Comparison of ENCODE assay signal across 9 cellular contexts in genomic region chr1:79777481-79778219, GRCh38.
A peak's percentile ranks its signal among the peaks of the same experiment; 100 is the strongest.
DNase-seq lines count a peak whose midpoint lies in the region; ATAC-seq and TF ChIP-seq lines count a peak whose summit lies in the region.
"Had no signal": no experiment of that assay in that cellular context is flagged by ENCODE, and none has a peak within 500 bp of the region (broad histone marks: within the 10 kb centered on the region; RNA-seq: fewer than 3 reads in every experiment).

No MANE protein-coding gene starts in this region.

- H3K9me3 ChIP-seq in gastroesophageal sphincter, result no peaks in the 10 kb centered on the region

- CTCF ChIA-PET in activated naive CD4-positive, alpha-beta T cell treated with anti-CD3 and anti-CD28 coated beads for 36 hours (lab: Charles Lee), result no interaction called here
- CTCF ChIA-PET in MCF 10A (lab: Yijun Ruan, JAX), result no interaction called here

- no peaks in the 10 kb centered on the region for H3K4me1 Mint-ChIP-seq in activated naive CD4-positive, alpha-beta T cell treated with anti-CD3 and anti-CD28 coated beads for 36 hours (ENCODE audit: low read depth)
- no peaks in the 10 kb centered on the region for H3K4me1 Mint-ChIP-seq in MCF 10A (ENCODE audit: insufficient read depth, unreplicated experiment)

- no peaks in the 10 kb centered on the region for H3K4me1 ChIP-seq in gastroesophageal sphincter

- no peak overlapping the region for H3K4me3 Mint-ChIP-seq in activated naive CD4-positive, alpha-beta T cell treated with anti-CD3 and anti-CD28 coated beads for 36 hours
- H3K4me3 Mint-ChIP-seq in MCF 10A (ENCODE audit: unreplicated experiment), result no peak overlapping the region
- H3K4me3 Mint-ChIP-seq: activated T-helper 1 cell treated with anti-CD3 and anti-CD28 coated beads, Interleukin-12 subunit alpha, Interleukin-12 subunit beta, Interleukin-2, Interleukin-4 antibody, amounts not matched to agents 30 ng/mL and 10 ng/mL and 1 ng/mL, durations not matched to agents 14 hours and 24 hours and 36 hours had no signal

- H3K27ac ChIP-seq in gastroesophageal sphincter, result no peak overlapping the region

- TF ChIP-seq CTCF in GM10266 (IDR thresholded peaks at IDR 0.05; ENCODE audit: control insufficient read depth, insufficient read depth, low read depth, missing control alignments) (no peak), MCF 10A (IDR thresholded peaks at IDR 0.05; ENCODE audit: unreplicated experiment) (no peak), gastroesophageal sphincter (IDR thresholded peaks at IDR 0.05) (no peak)

- DNase-seq in GM10266 (ENCODE audit: extremely low spot score), result peak; percentile 6
- peak; percentile 32 for DNase-seq in NOMO-1 treated with DMSO at 0.1 percent for 48 hours (lab: John Stamatoyannopoulos, UW; ENCODE audit: unreplicated experiment)
- DNase-seq in activated naive CD4-positive, alpha-beta T cell treated with anti-CD3 and anti-CD28 coated beads for 36 hours, result no peak
- DNase-seq in MCF 10A (ENCODE audit: unreplicated experiment), result no peak
- no peak for DNase-seq in SW 1271 (lab: John Stamatoyannopoulos, UW)

- H3K4me3 ChIP-seq in gastroesophageal sphincter, result no peak overlapping the region

- no peaks in the 10 kb centered on the region for H3K9me3 Mint-ChIP-seq in activated naive CD4-positive, alpha-beta T cell treated with anti-CD3 and anti-CD28 coated beads for 36 hours
- no peaks in the 10 kb centered on the region for H3K9me3 Mint-ChIP-seq in MCF 10A (ENCODE audit: unreplicated experiment)
- H3K9me3 Mint-ChIP-seq: activated T-helper 1 cell treated with anti-CD3 and anti-CD28 coated beads, Interleukin-12 subunit alpha, Interleukin-12 subunit beta, Interleukin-2, Interleukin-4 antibody, amounts not matched to agents 30 ng/mL and 10 ng/mL and 1 ng/mL, durations not matched to agents 14 hours and 24 hours and 36 hours had no signal

- ATAC-seq in GM19467 (IDR thresholded peaks at IDR 0.05; ENCODE audit: unreplicated experiment) (peak; percentile 100), HG03039 (IDR thresholded peaks at IDR 0.05; ENCODE audit: unreplicated experiment) (peak; percentile 97), gastroesophageal sphincter (no peak)

- H3K27me3 ChIP-seq in gastroesophageal sphincter, result no peaks in the 10 kb centered on the region

- H3K36me3 Mint-ChIP-seq in activated naive CD4-positive, alpha-beta T cell treated with anti-CD3 and anti-CD28 coated beads for 36 hours (ENCODE audit: low read depth), result no peaks in the 10 kb centered on the region
- no peaks in the 10 kb centered on the region for H3K36me3 Mint-ChIP-seq in MCF 10A (ENCODE audit: insufficient read depth, unreplicated experiment)

- no peaks in the 10 kb centered on the region for H3K36me3 ChIP-seq in gastroesophageal sphincter

- no peak for TF ChIP-seq EP300 in gastroesophageal sphincter (IDR thresholded peaks at IDR 0.05)

- BruUV-seq in MCF 10A (replicated peaks; lab: Mats Ljungman, UMichigan), result no TSS peak

- WGBS in gastroesophageal sphincter (ENCODE audit: low coverage in 1 of 2), 2 donors, result 79 to 81% methylated on average over 2 of the region's 2 CpGs

- no peak for TF ChIP-seq POLR2A in gastroesophageal sphincter (IDR thresholded peaks at IDR 0.05)

- H3K27me3 Mint-ChIP-seq in activated naive CD4-positive, alpha-beta T cell treated with anti-CD3 and anti-CD28 coated beads for 36 hours (ENCODE audit: low read depth), result no peaks in the 10 kb centered on the region
- no peaks in the 10 kb centered on the region for H3K27me3 Mint-ChIP-seq in MCF 10A (ENCODE audit: insufficient read depth, unreplicated experiment)

- intact Hi-C loops in activated naive CD4-positive, alpha-beta T cell treated with anti-CD3 and anti-CD28 coated beads for 36 hours (cut with micrococcal nuclease), result no loop called here
- intact Hi-C loops in MCF 10A (cut with micrococcal nuclease), result no loop called here

- POLR2A ChIA-PET in MCF 10A (lab: Yijun Ruan, JAX), result interaction anchor here (0.9 kb wide), 1 partner anchor 12 kb away, joined by 3 read pairs; no protein-coding TSS in a partner anchor

- H3K27ac Mint-ChIP-seq in activated naive CD4-positive, alpha-beta T cell treated with anti-CD3 and anti-CD28 coated beads for 36 hours, result no peak overlapping the region
- H3K27ac Mint-ChIP-seq in MCF 10A (ENCODE audit: low read depth, unreplicated experiment), result no peak overlapping the region
- H3K27ac Mint-ChIP-seq: activated T-helper 1 cell treated with anti-CD3 and anti-CD28 coated beads, Interleukin-12 subunit alpha, Interleukin-12 subunit beta, Interleukin-2, Interleukin-4 antibody, amounts not matched to agents 30 ng/mL and 10 ng/mL and 1 ng/mL, durations not matched to agents 14 hours and 24 hours and 36 hours had no signal

Comparison
In these comparisons a context has a peak if more than half of its experiments do, and no peak if none do; other contexts are left out.
1. DNase-seq: peak in GM10266 (single experiment) and NOMO-1 treated with DMSO at 0.1 percent for 48 hours (single experiment); none in activated naive CD4-positive, alpha-beta T cell treated with anti-CD3 and anti-CD28 coated beads for 36 hours (single experiment), MCF 10A (single experiment) and SW 1271 (0 of 2).